ENCODE assay signal across 23 cellular contexts in the genomic region with DNA sequence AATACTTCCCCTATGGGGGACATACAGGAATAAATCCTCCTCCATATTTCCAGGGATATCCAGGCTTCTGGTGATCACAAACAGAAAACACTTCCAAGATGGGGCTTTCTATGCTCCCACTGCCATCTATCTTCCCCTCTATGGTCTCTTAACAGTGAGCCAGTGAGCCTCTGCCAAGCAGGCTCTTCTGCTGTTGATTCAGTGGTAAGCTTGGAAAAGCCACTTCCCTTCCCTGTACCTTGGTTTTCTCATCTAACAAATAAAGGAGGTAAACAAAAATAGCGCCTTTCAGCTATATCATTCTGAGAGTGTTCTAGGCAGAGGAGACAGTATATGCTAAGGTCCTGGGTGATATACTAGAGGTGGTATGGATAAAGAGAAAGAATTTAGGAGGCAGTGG.
A peak's percentile ranks its signal among the peaks of the same experiment; 100 is the strongest.
DNase-seq lines count a peak whose midpoint lies in the region; ATAC-seq, FAIRE-seq and TF ChIP-seq lines count a peak whose summit lies in the region.
"Had no signal": no experiment of that assay in that cellular context is flagged by ENCODE, and none has a peak within 500 bp of the region (broad histone marks: within the 10 kb centered on the region; RNA-seq: fewer than 3 reads in every experiment).

No MANE protein-coding gene starts in this region.

- FAIRE-seq in HepG2 (lab: Jason Lieb, UNC): no peak
- FAIRE-seq: A549, GM12892, GM19239, H54 had no signal

- CTCF ChIA-PET in HepG2 (lab: Yijun Ruan, JAX; ENCODE audit: low intra/inter-chr PET ratio, low total read pairs): no interaction called here

- peaks cover 4% of the 10 kb centered on the region for H3K9me3 Mint-ChIP-seq in activated naive CD8-positive, alpha-beta T cell treated with anti-CD3 and anti-CD28 coated beads for 36 hours

- WGBS in HepG2 (ENCODE audit: low lambda C conversion rate): 32% methylated on average over 1 of the region's 1 CpG

- H3K27ac Mint-ChIP-seq in activated naive CD8-positive, alpha-beta T cell treated with anti-CD3 and anti-CD28 coated beads for 36 hours: no peak overlapping the region
- H3K27ac Mint-ChIP-seq: CD14-positive monocyte; CD4-positive, alpha-beta T cell; CD8-positive, alpha-beta memory T cell; HFFc6 had no signal

- no peak overlapping the region for H3K4me3 Mint-ChIP-seq in activated naive CD8-positive, alpha-beta T cell treated with anti-CD3 and anti-CD28 coated beads for 36 hours
- H3K4me3 Mint-ChIP-seq: CD14-positive monocyte; CD4-positive, alpha-beta T cell; CD8-positive, alpha-beta memory T cell; HFFc6 had no signal

- H3K4me3 ChIP-seq in SK-N-MC (no peak overlapping the region), HepG2 (replicated peaks in 1 of 3; ENCODE audit: insufficient read depth in 1 of 3, low read depth in 2 of 3, low read length in 3 of 3) (peak overlapping the region in 2 of 3 experiments; percentile 2 to 6; a peak in 2 of 6 replicates)
- H3K4me3 ChIP-seq: A549; BLaER1 treated with 17β-estradiol and CSF1 and Interleukin-3, amounts not matched to agents 10 nM and 100 nM; HAP-1 had no signal

- no peaks in the 10 kb centered on the region for H3K9me3 ChIP-seq in SK-N-MC (ENCODE audit: low read depth, low read length)
- H3K9me3 ChIP-seq in HepG2 (ENCODE audit: low read length): no peaks in the 10 kb centered on the region
- H3K9me3 ChIP-seq: A549; BE2C; BLaER1 treated with 17β-estradiol and CSF1 and Interleukin-3, amounts not matched to agents 10 nM and 100 nM; HAP-1 had no signal

- peak overlapping the region; percentile 47 for H3K4me2 ChIP-seq in HepG2 (ENCODE audit: low read depth, low read length)
- H3K4me2 ChIP-seq: A549; BLaER1 treated with 17β-estradiol and CSF1 and Interleukin-3, amounts not matched to agents 10 nM and 100 nM had no signal

- TF ChIP-seq RAD21 in HepG2 (CRISPR knock-in tag; IDR thresholded peaks at IDR 0.05): no peak

- peaks cover 19% of the 10 kb centered on the region for H3K27me3 Mint-ChIP-seq in activated naive CD8-positive, alpha-beta T cell treated with anti-CD3 and anti-CD28 coated beads for 36 hours
- H3K27me3 Mint-ChIP-seq: CD8-positive, alpha-beta memory T cell had no signal

- H4K20me1 ChIP-seq in HepG2 (ENCODE audit: insufficient read depth, low read length): no peaks in the 10 kb centered on the region
- H4K20me1 ChIP-seq: BLaER1 treated with 17β-estradiol and CSF1 and Interleukin-3, amounts not matched to agents 10 nM and 100 nM had no signal

- H3K27ac ChIP-seq in SK-N-MC: peak overlapping the region; percentile 87; the same call in 1 of the 2 replicates
- H3K27ac ChIP-seq in HepG2 (ENCODE audit: extremely low read length, insufficient read depth, low read length): peak overlapping the region; percentile 69
- H3K27ac ChIP-seq: A549; BLaER1 treated with 17β-estradiol and CSF1 and Interleukin-3, amounts not matched to agents 10 nM and 100 nM had no signal

- no peak for TF ChIP-seq POLR2A in HepG2 (IDR thresholded peaks at IDR 0.05; ENCODE audit: insufficient read depth in 1 of 2, low read depth in 2 of 2, low read length in 2 of 2)

- H3K9ac ChIP-seq in SK-N-MC (ENCODE audit: insufficient read length) (no peak overlapping the region), HepG2 (ENCODE audit: insufficient read depth, low read depth, low read length) (peak overlapping the region; percentile 1; the same call in 1 of the 2 replicates)
- H3K9ac ChIP-seq: BLaER1 treated with 17β-estradiol and CSF1 and Interleukin-3, amounts not matched to agents 10 nM and 100 nM had no signal

- peak; percentile 26 for DNase-seq in NCI-H2029 (lab: John Stamatoyannopoulos, UW)
- DNase-seq in SK-N-MC (ENCODE audit: low read depth, low spot score): no peak
- DNase-seq in HepG2 (ENCODE audit: low spot score): no peak
- DNase-seq in GDM1 (lab: John Stamatoyannopoulos, UW): no peak
- no peak for DNase-seq in activated naive CD8-positive, alpha-beta T cell treated with anti-CD3 and anti-CD28 coated beads for 36 hours
- DNase-seq: 8988T; ACHN; AML-193; BE2C; CD4-positive, alpha-beta T cell; CD8-positive, alpha-beta memory T cell; DMS53; DMS79 treated with DMSO at 0.1 percent for 48 hours; GOT3; HFFc6 had no signal

- intact Hi-C loops in HepG2 (cut with micrococcal nuclease; ENCODE audit: unreplicated experiment): no loop called here

- H3K27me3 ChIP-seq in HepG2 (ENCODE audit: control insufficient read depth in 1 of 2, insufficient read depth in 2 of 2, low read length in 2 of 2): no peaks in the 10 kb centered on the region
- H3K27me3 ChIP-seq: BE2C; BLaER1 treated with 17β-estradiol and CSF1 and Interleukin-3, amounts not matched to agents 10 nM and 100 nM had no signal

- TF ChIP-seq EP300 in HepG2 (IDR thresholded peaks at IDR 0.05; ENCODE audit: low read depth in 2 of 2, low read length in 2 of 2) (no peak), HepG2 (CRISPR knock-in tag; IDR thresholded peaks at IDR 0.05; ENCODE audit: borderline replicate concordance) (no peak)

- H3K4me1 ChIP-seq in HepG2 (ENCODE audit: insufficient read depth, low read length): peaks cover 36% of the 10 kb centered on the region
- H3K4me1 ChIP-seq: A549; BE2C; BLaER1 treated with 17β-estradiol and CSF1 and Interleukin-3, amounts not matched to agents 10 nM and 100 nM; HAP-1 had no signal

- no TSS peak for BruUV-seq in HepG2 (replicated peaks; lab: Mats Ljungman, UMichigan)

- POLR2A ChIA-PET in HepG2 (lab: Yijun Ruan, JAX): no interaction called here

- no peaks in the 10 kb centered on the region for H3K36me3 ChIP-seq in SK-N-MC (ENCODE audit: insufficient read depth, low read length)
- no peaks in the 10 kb centered on the region for H3K36me3 ChIP-seq in HepG2 (replicated peaks in 1 of 2; ENCODE audit: control insufficient read depth in 1 of 2, insufficient read depth in 2 of 2, low read length in 2 of 2)
- H3K36me3 ChIP-seq: BE2C; BLaER1 treated with 17β-estradiol and CSF1 and Interleukin-3, amounts not matched to agents 10 nM and 100 nM; HAP-1 had no signal

- no peak for TF ChIP-seq CTCF in HepG2 (CRISPR knock-in tag; IDR thresholded peaks at IDR 0.05)

- in situ Hi-C loops in HepG2 (cut with HindIII; ENCODE audit: extremely low pct_ligation_motif_present, low pct_unique_long_range_greater_than_20kb): no loop called here

- peak; percentile 67 for ATAC-seq in HepG2
- ATAC-seq in HG02763 (IDR thresholded peaks at IDR 0.05; ENCODE audit: unreplicated experiment): no peak
- ATAC-seq: A549 had no signal

- H2AFZ ChIP-seq in HepG2 (ENCODE audit: low read length): no peak overlapping the region

- H3K79me2 ChIP-seq in HepG2 (ENCODE audit: insufficient read depth, low read length): no peaks in the 10 kb centered on the region

- H3K4me1 Mint-ChIP-seq in activated naive CD8-positive, alpha-beta T cell treated with anti-CD3 and anti-CD28 coated beads for 36 hours: no peaks in the 10 kb centered on the region
- H3K4me1 Mint-ChIP-seq: CD14-positive monocyte; CD8-positive, alpha-beta memory T cell had no signal

- no peaks in the 10 kb centered on the region for H3K36me3 Mint-ChIP-seq in activated naive CD8-positive, alpha-beta T cell treated with anti-CD3 and anti-CD28 coated beads for 36 hours
- H3K36me3 Mint-ChIP-seq: CD14-positive monocyte; CD8-positive, alpha-beta memory T cell had no signal

TF ChIP-seq in HepG2, 621 proteins besides CTCF, POLR2A, EP300 and RAD21:
- peak; percentile 55; the same call in 1 of the 2 replicates for TF ChIP-seq ZNF33B (CRISPR knock-in tag; IDR thresholded peaks at IDR 0.05)
- TF ChIP-seq NPAS2 (CRISPR knock-in tag; IDR thresholded peaks at IDR 0.05; ENCODE audit: borderline replicate concordance): no peak
- 0 out of 2 replicates have a peak, but pooled peaks have one; percentile 16 for TF ChIP-seq CHD4 (IDR thresholded peaks at IDR 0.05; ENCODE audit: borderline replicate concordance, low read length)
- 0 out of 2 replicates have a peak, but pooled peaks have one; percentile 3 for TF ChIP-seq ZNF850 (CRISPR knock-in tag; conservative IDR thresholded peaks at IDR 0.05)
- TF ChIP-seq KLF12 (CRISPR knock-in tag; IDR thresholded peaks at IDR 0.05; ENCODE audit: borderline replicate concordance): 0 out of 2 replicates have a peak, but pooled peaks have one; percentile 10
- TF ChIP-seq ZNF878 (CRISPR knock-in tag; IDR thresholded peaks at IDR 0.05): 0 out of 2 replicates have a peak, but pooled peaks have one; percentile 48
